In the genomic region with DNA sequence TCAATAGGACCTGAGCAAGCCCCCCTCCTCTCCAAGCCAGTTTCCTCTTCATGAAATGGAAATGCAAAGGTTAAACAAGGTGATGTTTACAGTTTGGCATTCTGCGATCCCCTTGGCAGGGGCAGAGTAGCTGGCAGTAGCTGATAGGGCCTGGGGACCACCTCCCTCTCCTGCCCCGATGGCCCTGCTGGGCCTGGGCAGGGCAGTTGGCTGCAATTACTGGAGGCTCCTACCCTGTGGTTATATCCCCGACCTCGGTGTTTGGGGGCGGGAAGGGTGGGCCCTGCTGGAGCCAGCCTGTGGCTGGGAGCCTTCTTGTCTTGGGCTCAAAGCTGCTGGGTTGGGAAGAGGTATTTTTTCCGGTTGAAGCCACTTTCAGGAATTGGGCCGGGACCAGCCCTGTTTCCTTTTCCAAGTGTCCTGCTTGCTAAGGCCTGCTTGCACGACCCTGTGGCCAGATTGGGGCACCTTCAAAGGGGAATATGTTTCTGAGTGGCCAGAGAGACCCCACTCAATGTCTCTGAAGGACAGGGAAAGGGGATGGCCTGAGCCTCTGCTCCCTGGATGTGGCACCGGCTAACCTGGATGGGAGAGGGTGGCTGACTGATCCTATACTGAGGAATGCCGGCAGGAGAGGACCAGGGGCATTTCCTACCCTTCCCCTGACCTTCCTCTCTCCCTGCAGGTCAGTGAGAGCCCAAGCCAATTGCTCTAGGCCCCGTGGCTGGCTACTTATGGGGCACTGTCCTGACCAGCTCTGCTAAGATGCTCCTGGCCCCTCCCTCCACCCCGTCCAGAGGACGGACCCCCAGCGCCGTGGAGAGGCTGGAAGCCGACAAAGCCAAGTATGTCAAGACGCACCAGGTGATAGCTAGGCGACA, we compare ENCODE assay signal across 11 cellular contexts. TPM values are rescaled to one million over a fixed set of nuclear protein-coding genes. Genes with fewer than 3 reads are reported as not detected.
A peak's percentile ranks its signal among the peaks of the same experiment; 100 is the strongest.
DNase-seq lines count a peak whose midpoint lies in the region; ATAC-seq and TF ChIP-seq lines count a peak whose summit lies in the region.
"Had no signal": no experiment of that assay in that cellular context is flagged by ENCODE, and none has a peak within 500 bp of the region (broad histone marks: within the 10 kb centered on the region; RNA-seq: fewer than 3 reads in every experiment).

No MANE protein-coding gene starts in this region.

- no peaks in the 10 kb centered on the region for H3K36me3 Mint-ChIP-seq in nephron progenitor cell (ENCODE audit: low read depth)
- H3K36me3 Mint-ChIP-seq: natural killer cell treated with Interleukin-12 subunit alpha and Interleukin-12 subunit beta and Interleukin-15 and Interleukin-18, amount 100 ng/mL, for 72 hours had no signal

- ATAC-seq in Right ventricle myocardium superior (ENCODE audit: poor library complexity) = peak; percentile 6
- no peak for ATAC-seq in Right ventricle myocardium inferior
- ATAC-seq in GM21360 (IDR thresholded peaks at IDR 0.05; ENCODE audit: unreplicated experiment) = no peak

- H3K27ac Mint-ChIP-seq in nephron progenitor cell = no peak overlapping the region
- H3K27ac Mint-ChIP-seq: natural killer cell treated with Interleukin-12 subunit alpha and Interleukin-12 subunit beta and Interleukin-15 and Interleukin-18, amount 100 ng/mL, for 72 hours had no signal

- H3K4me1 ChIP-seq in esophagus squamous epithelium = peaks cover 21 to 60% (median 31%) of the 10 kb centered on the region in 3 donors
- H3K4me1 ChIP-seq in vagina = peaks cover 14% of the 10 kb centered on the region

- H3K36me3 ChIP-seq in esophagus squamous epithelium = no peaks in the 10 kb centered on the region
- H3K36me3 ChIP-seq in vagina = no peaks in the 10 kb centered on the region

- H3K9me3 ChIP-seq in esophagus squamous epithelium = no peaks in the 10 kb centered on the region
- H3K9me3 ChIP-seq in vagina = no peaks in the 10 kb centered on the region

- no peak for TF ChIP-seq CTCF in esophagus squamous epithelium (IDR thresholded peaks at IDR 0.05)
- TF ChIP-seq CTCF in nephron progenitor cell (IDR thresholded peaks at IDR 0.05) = no peak
- TF ChIP-seq CTCF in vagina (IDR thresholded peaks at IDR 0.05) = no peak

- peaks cover 65% of the 10 kb centered on the region for H3K4me1 Mint-ChIP-seq in nephron progenitor cell

- WGBS in esophagus squamous epithelium, 2 donors = 57 to 60% methylated on average over 3 to 7 of the region's 18 CpGs

- H3K9me3 Mint-ChIP-seq in nephron progenitor cell = no peaks in the 10 kb centered on the region
- H3K9me3 Mint-ChIP-seq: natural killer cell treated with Interleukin-12 subunit alpha and Interleukin-12 subunit beta and Interleukin-15 and Interleukin-18, amount 100 ng/mL, for 72 hours had no signal

- H3K4me3 ChIP-seq in esophagus squamous epithelium = peak overlapping the region; percentile 31 to 75 (median 54)
- H3K4me3 ChIP-seq in vagina = peak overlapping the region; percentile 41 to 50

- peaks cover 20% of the 10 kb centered on the region for H3K27me3 Mint-ChIP-seq in nephron progenitor cell (ENCODE audit: low read depth, poor library complexity)

- H3K27me3 ChIP-seq in esophagus squamous epithelium = peaks cover 0 to 66% (median 0%) of the 10 kb centered on the region in 4 donors
- H3K27me3 ChIP-seq in vagina = peaks cover 7% of the 10 kb centered on the region

- DNase-seq in Right ventricle myocardium superior (no peak), Right ventricle myocardium inferior (ENCODE audit: missing footprints) (no peak), esophagus squamous epithelium (lab: John Stamatoyannopoulos, UW) (no peak), nephron progenitor cell (no peak), vagina (ENCODE audit: extremely low spot score in 2 of 2) (no peak), medulla oblongata (ENCODE audit: extremely low spot score) (no peak), amygdala (lab: John Stamatoyannopoulos, UW) (no peak)
- DNase-seq: effector memory CD4-positive, alpha-beta T cell had no signal

- intact Hi-C loops in Right ventricle myocardium superior (cut with DNase I) (loop anchor here (5.0 kb wide), 1 partner anchor 123 kb away; no protein-coding TSS in a partner anchor), Right ventricle myocardium inferior (cut with DNase I) (no loop called here), esophagus squamous epithelium (cut with DNase I) (loop anchor here (10.0 kb wide), 1 partner anchor 154 kb away; the partner anchor contains the start of gene CD52), vagina (cut with DNase I) (loop anchor here (5.0 to 10.0 kb wide), 2 partner anchors 48 to 126 kb away; partner anchors contain the start of gene PDIK1L)

- H3K27ac ChIP-seq in esophagus squamous epithelium (peak overlapping the region in 2 of 4 donors; percentile 39 to 68), vagina (peak overlapping the region; percentile 10)

- TF ChIP-seq POLR2A in esophagus squamous epithelium (IDR thresholded peaks at IDR 0.05) (no peak), vagina (IDR thresholded peaks at IDR 0.05) (no peak)

- peak overlapping the region; percentile 66 for H3K4me3 Mint-ChIP-seq in nephron progenitor cell
- H3K4me3 Mint-ChIP-seq: natural killer cell treated with Interleukin-12 subunit alpha and Interleukin-12 subunit beta and Interleukin-15 and Interleukin-18, amount 100 ng/mL, for 72 hours had no signal

RNA-seq across cellular contexts. Expression of gene FAM110D, which starts 1.9 kb away (rescaled TPM):
- total RNA-seq in Right ventricle myocardium superior (4.0 TPM), Right ventricle myocardium inferior (4.0 TPM), esophagus squamous epithelium (1 to 10 TPM in 2 of 4 donors, under 1 TPM in 2; 0.23 to 5.1 (median 2.0) TPM), vagina (4.2 TPM)
- total RNA-seq: activated CD8-positive, alpha-beta memory T cell treated with anti-CD3 and anti-CD28 coated beads for 36 hours; natural killer cell treated with Interleukin-12 subunit alpha and Interleukin-12 subunit beta and Interleukin-15 and Interleukin-18, amount 100 ng/mL, for 72 hours had no signal

RNA-seq across cellular contexts. Expression of gene C1orf232, which starts 8.0 kb away (rescaled TPM):
- total RNA-seq in Right ventricle myocardium superior (not detected), Right ventricle myocardium inferior (not detected), esophagus squamous epithelium (not detected), vagina (not detected)
- total RNA-seq: activated CD8-positive, alpha-beta memory T cell treated with anti-CD3 and anti-CD28 coated beads for 36 hours; natural killer cell treated with Interleukin-12 subunit alpha and Interleukin-12 subunit beta and Interleukin-15 and Interleukin-18, amount 100 ng/mL, for 72 hours had no signal

RNA-seq across cellular contexts. Expression of gene ZNF593, which starts 8.9 kb away (rescaled TPM):
- total RNA-seq in Right ventricle myocardium superior (14.1 TPM), Right ventricle myocardium inferior (14.9 TPM), esophagus squamous epithelium (10 to 100 TPM; 19.2 to 45.6 (median 24.7) TPM), vagina (18.7 TPM)

RNA-seq across cellular contexts. Expression of gene ZNF593OS, which starts 10.9 kb away (rescaled TPM):
- total RNA-seq in Right ventricle myocardium superior = not detected
- not detected for total RNA-seq in Right ventricle myocardium inferior
- not detected for total RNA-seq in esophagus squamous epithelium
- not detected for total RNA-seq in vagina
- total RNA-seq: activated CD8-positive, alpha-beta memory T cell treated with anti-CD3 and anti-CD28 coated beads for 36 hours; natural killer cell treated with Interleukin-12 subunit alpha and Interleukin-12 subunit beta and Interleukin-15 and Interleukin-18, amount 100 ng/mL, for 72 hours had no signal

RNA-seq across cellular contexts. Expression of gene CNKSR1, which starts 16.5 kb away (rescaled TPM):
- total RNA-seq in Right ventricle myocardium superior (1.4 TPM), Right ventricle myocardium inferior (1.8 TPM), esophagus squamous epithelium (10 to 100 TPM; 17.8 to 43.3 (median 25.9) TPM), vagina (21.9 TPM)
